Comparison of ENCODE assay signal across 8 cellular contexts in genomic region chr19:49489601-49490167, GRCh38.
DNase-seq lines count a peak whose midpoint lies in the region; ATAC-seq and TF ChIP-seq lines count a peak whose summit lies in the region.

No MANE protein-coding gene starts in this region.

- H3K9me3 ChIP-seq in OCI-LY1 (ENCODE audit: low read length) (no peaks in the 10 kb centered on the region), duodenal mucosa (ENCODE audit: control insufficient read depth in 1 of 2, low read length in 2 of 2) (no peaks in the 10 kb centered on the region), parathyroid adenoma (ENCODE audit: control insufficient read depth, low read length) (no peaks in the 10 kb centered on the region)

- H3K4me2 ChIP-seq in OCI-LY1 (ENCODE audit: low read length) (peak overlapping the region; percentile 85), parathyroid adenoma (ENCODE audit: low read length) (peak overlapping the region; percentile 89)

- peak overlapping the region; percentile 73 for H3K4me3 ChIP-seq in GM12865 (ENCODE audit: low read depth, low read length)
- peak overlapping the region; percentile 84 for H3K4me3 ChIP-seq in OCI-LY1 (ENCODE audit: low read depth, low read length, poor library complexity, severe bottlenecking)
- H3K4me3 ChIP-seq in duodenal mucosa (ENCODE audit: low read depth in 1 of 2, low read length in 2 of 2): peak overlapping the region; percentile 97 to 99
- H3K4me3 ChIP-seq in parathyroid adenoma (ENCODE audit: low read depth, low read length): peak overlapping the region; percentile 100

- H3K79me2 ChIP-seq in OCI-LY1 (ENCODE audit: insufficient read depth, low read length) (peaks cover 23% of the 10 kb centered on the region), parathyroid adenoma (peaks cover 31% of the 10 kb centered on the region)

- H3K4me1 ChIP-seq in OCI-LY1 (ENCODE audit: insufficient read depth, low read length, severe bottlenecking): peaks cover 29% of the 10 kb centered on the region
- H3K4me1 ChIP-seq in duodenal mucosa (ENCODE audit: control insufficient read depth in 1 of 2, insufficient read depth in 2 of 2, low read length in 2 of 2): peaks cover 31 to 32% of the 10 kb centered on the region in 2 donors
- peaks cover 10% of the 10 kb centered on the region for H3K4me1 ChIP-seq in parathyroid adenoma

- H3K9ac ChIP-seq in OCI-LY1 (ENCODE audit: low read length) (peak overlapping the region; percentile 96), duodenal mucosa (ENCODE audit: low read depth in 1 of 2, low read length in 2 of 2) (peak overlapping the region; percentile 90 to 99), parathyroid adenoma (no peak overlapping the region)

- no peaks in the 10 kb centered on the region for H3K9me2 ChIP-seq in OCI-LY1 (ENCODE audit: low read depth, low read length)

- peaks cover 61% of the 10 kb centered on the region for H3K36me3 ChIP-seq in OCI-LY1 (ENCODE audit: insufficient read depth, low read length)
- peaks cover 40 to 41% of the 10 kb centered on the region in 2 donors for H3K36me3 ChIP-seq in duodenal mucosa (ENCODE audit: control insufficient read depth in 1 of 2, insufficient read depth in 2 of 2, low read length in 2 of 2)
- H3K36me3 ChIP-seq in parathyroid adenoma (ENCODE audit: control insufficient read depth, insufficient read depth, low read length): no peaks in the 10 kb centered on the region

- peaks cover 18% of the 10 kb centered on the region for H3F3A ChIP-seq in OCI-LY1 (ENCODE audit: insufficient read depth, low read length)

- peak; percentile 88 for DNase-seq in GM12865 (ENCODE audit: low read depth)
- no peak for DNase-seq in GM19238 (ENCODE audit: insufficient read length, low spot score)
- DNase-seq in NK-92 (lab: John Stamatoyannopoulos, UW; ENCODE audit: unreplicated experiment): no peak
- no peak for DNase-seq in NOMO-1 treated with DMSO at 0.1 percent for 48 hours (lab: John Stamatoyannopoulos, UW; ENCODE audit: unreplicated experiment)

- H2AFZ ChIP-seq in OCI-LY1 (ENCODE audit: low read length) (no peak overlapping the region), parathyroid adenoma (no peak overlapping the region)

- peak; percentile 70 for TF ChIP-seq CTCF in GM12865 (IDR thresholded peaks at IDR 0.05; ENCODE audit: insufficient read depth, low read depth, low read length, missing control alignments)
- peak; percentile 70 for TF ChIP-seq CTCF in OCI-LY1 (IDR thresholded peaks at IDR 0.05; ENCODE audit: low read length)
- TF ChIP-seq CTCF in parathyroid adenoma (IDR thresholded peaks at IDR 0.05): no peak

- no peaks in the 10 kb centered on the region for H3K27me3 ChIP-seq in OCI-LY1 (ENCODE audit: insufficient read depth, low read length)
- no peaks in the 10 kb centered on the region for H3K27me3 ChIP-seq in duodenal mucosa (ENCODE audit: control insufficient read depth in 1 of 2, insufficient read depth in 2 of 2, low read length in 2 of 2)
- H3K27me3 ChIP-seq in parathyroid adenoma (ENCODE audit: control insufficient read depth, insufficient read depth, low read length): no peaks in the 10 kb centered on the region

- ATAC-seq in GM21423 (IDR thresholded peaks at IDR 0.05; ENCODE audit: unreplicated experiment): no peak

- H3K27ac ChIP-seq in OCI-LY1 (ENCODE audit: low read depth, low read length, poor library complexity, severe bottlenecking) (peak overlapping the region; percentile 84), duodenal mucosa (ENCODE audit: low read depth, low read length) (no peak overlapping the region), parathyroid adenoma (peak overlapping the region; percentile 90)

- H4K20me1 ChIP-seq in OCI-LY1 (ENCODE audit: insufficient read depth, low read length): no peaks in the 10 kb centered on the region
